ENCODE assay signal across 8 cellular contexts in genomic region chr9:83199240-83199639, GRCh38.
DNase-seq lines count a peak whose midpoint lies in the region; ATAC-seq and TF ChIP-seq lines count a peak whose summit lies in the region.

No MANE protein-coding gene starts in this region.

- DNase-seq in DMS79 treated with DMSO at 0.1 percent for 48 hours (lab: John Stamatoyannopoulos, UW) (peak; percentile 43), NAMALWA (ENCODE audit: low spot score) (peak; percentile 21), cardiac muscle cell (ENCODE audit: low read depth in 1 of 2, low spot score in 1 of 2) (peak; percentile 62 to 69), putamen (ENCODE audit: low spot score) (peak; percentile 24), posterior vena cava (ENCODE audit: low spot score) (no peak)
- DNase-seq in activated CD4-positive, alpha-beta memory T cell treated with anti-CD3 and anti-CD28 coated beads, Interleukin-2, amount 10 ng/mL, durations not matched to agents 7 days and 5 days, result no peak

- H3K9me3 ChIP-seq in cardiac muscle cell (ENCODE audit: low read depth), result no peaks in the 10 kb centered on the region

- peaks cover 7% of the 10 kb centered on the region for H3K4me1 ChIP-seq in cardiac muscle cell (ENCODE audit: low read depth)

- no peak for ATAC-seq in HG02938 (IDR thresholded peaks at IDR 0.05; ENCODE audit: unreplicated experiment)

- H3K9me3 Mint-ChIP-seq in activated CD4-positive, alpha-beta memory T cell treated with anti-CD3 and anti-CD28 coated beads, Interleukin-2, amount 10 ng/mL, durations not matched to agents 7 days and 5 days, result no peaks in the 10 kb centered on the region

- no peak overlapping the region for H3K27ac Mint-ChIP-seq in activated CD4-positive, alpha-beta memory T cell treated with anti-CD3 and anti-CD28 coated beads, Interleukin-2, amount 10 ng/mL, durations not matched to agents 7 days and 5 days

- H3K36me3 ChIP-seq in cardiac muscle cell, result no peaks in the 10 kb centered on the region

- no peaks in the 10 kb centered on the region for H3K27me3 Mint-ChIP-seq in activated CD4-positive, alpha-beta memory T cell treated with anti-CD3 and anti-CD28 coated beads, Interleukin-2, amount 10 ng/mL, durations not matched to agents 7 days and 5 days

- POLR2A ChIA-PET in activated CD4-positive, alpha-beta memory T cell treated with anti-CD3 and anti-CD28 coated beads, Interleukin-2, amount 10 ng/mL, durations not matched to agents 7 days and 5 days (lab: Charles Lee), result no interaction called here

- no peak overlapping the region for H3K27ac ChIP-seq in VCaP
- no peak overlapping the region for H3K27ac ChIP-seq in cardiac muscle cell

- no peak overlapping the region for H3K4me3 Mint-ChIP-seq in activated CD4-positive, alpha-beta memory T cell treated with anti-CD3 and anti-CD28 coated beads, Interleukin-2, amount 10 ng/mL, durations not matched to agents 7 days and 5 days

- H3K4me3 ChIP-seq in cardiac muscle cell, result no peak overlapping the region

- H3K27me3 ChIP-seq in cardiac muscle cell, result no peaks in the 10 kb centered on the region

- intact Hi-C loops in posterior vena cava (cut with DNase I), result no loop called here

- no peaks in the 10 kb centered on the region for H3K4me1 Mint-ChIP-seq in activated CD4-positive, alpha-beta memory T cell treated with anti-CD3 and anti-CD28 coated beads, Interleukin-2, amount 10 ng/mL, durations not matched to agents 7 days and 5 days

- no peaks in the 10 kb centered on the region for H3K36me3 Mint-ChIP-seq in activated CD4-positive, alpha-beta memory T cell treated with anti-CD3 and anti-CD28 coated beads, Interleukin-2, amount 10 ng/mL, durations not matched to agents 7 days and 5 days (ENCODE audit: low read depth)

- CTCF ChIA-PET in activated CD4-positive, alpha-beta memory T cell treated with anti-CD3 and anti-CD28 coated beads, Interleukin-2, amount 10 ng/mL, durations not matched to agents 7 days and 5 days (lab: Charles Lee), result no interaction called here

- TF ChIP-seq CTCF in VCaP (conservative IDR thresholded peaks at IDR 0.05), result peak; percentile 85
- TF ChIP-seq CTCF in cardiac muscle cell (IDR thresholded peaks at IDR 0.05; ENCODE audit: low read depth, low read length), result peak; percentile 67

Comparison
In these comparisons a context has a peak if more than half of its experiments do, and no peak if none do; other contexts are left out.
1. DNase-seq: peak in DMS79 treated with DMSO at 0.1 percent for 48 hours (single experiment), NAMALWA (single experiment), cardiac muscle cell (2 of 2) and putamen (single experiment); none in posterior vena cava (single experiment) and activated CD4-positive, alpha-beta memory T cell treated with anti-CD3 and anti-CD28 coated beads, Interleukin-2, amount 10 ng/mL, durations not matched to agents 7 days and 5 days (single experiment).